ENCODE assay signal across 13 cellular contexts in genomic region chr6:57261896-57262295, GRCh38. TPM values are rescaled to one million over a fixed set of nuclear protein-coding genes. Genes with fewer than 3 reads are reported as not detected.
DNase-seq lines count a peak whose midpoint lies in the region; TF ChIP-seq lines count a peak whose summit lies in the region.
"Had no signal": no experiment of that assay in that cellular context is flagged by ENCODE, and none has a peak within 500 bp of the region (broad histone marks: within the 10 kb centered on the region; RNA-seq: fewer than 3 reads in every experiment).

No MANE protein-coding gene starts in this region.

- H3K9me3 Mint-ChIP-seq in endodermal cell, result no peaks in the 10 kb centered on the region
- H3K9me3 Mint-ChIP-seq: activated naive CD8-positive, alpha-beta T cell treated with anti-CD3 and anti-CD28 coated beads for 36 hours; naive thymus-derived CD4-positive, alpha-beta T cell had no signal

- H3K4me3 ChIP-seq in GM23248, result peak overlapping the region; percentile 29; the same call in 1 of the 2 replicates
- H3K4me3 ChIP-seq in choroid plexus epithelial cell (ENCODE audit: low read depth, low read length), result no peak overlapping the region
- no peak overlapping the region for H3K4me3 ChIP-seq in stomach
- H3K4me3 ChIP-seq in endodermal cell (ENCODE audit: low read length), result no peak overlapping the region

- H3K27ac ChIP-seq in GM23248, result peak overlapping the region; percentile 95
- H3K27ac ChIP-seq in stomach, result peak overlapping the region in 4 of 5 donors; percentile 71 to 84 (median 78)
- no peak overlapping the region for H3K27ac ChIP-seq in endodermal cell (ENCODE audit: low read depth, low read length)

- no peaks in the 10 kb centered on the region for H3K36me3 Mint-ChIP-seq in endodermal cell (ENCODE audit: low read depth)
- H3K36me3 Mint-ChIP-seq: activated naive CD8-positive, alpha-beta T cell treated with anti-CD3 and anti-CD28 coated beads for 36 hours; naive thymus-derived CD4-positive, alpha-beta T cell had no signal

- no peak overlapping the region for H3K4me3 Mint-ChIP-seq in endodermal cell
- H3K4me3 Mint-ChIP-seq: activated naive CD8-positive, alpha-beta T cell treated with anti-CD3 and anti-CD28 coated beads for 36 hours; naive thymus-derived CD4-positive, alpha-beta T cell had no signal

- H3K9me3 ChIP-seq in GM23248 (ENCODE audit: low read depth) (no peaks in the 10 kb centered on the region), stomach (no peaks in the 10 kb centered on the region), endodermal cell (ENCODE audit: control insufficient read depth, low read length) (no peaks in the 10 kb centered on the region)

- H3K27me3 ChIP-seq in GM23248 (replicated peaks; ENCODE audit: insufficient read depth) (no peaks in the 10 kb centered on the region), stomach (no peaks in the 10 kb centered on the region), endodermal cell (ENCODE audit: control insufficient read depth, insufficient read depth, low read length, poor library complexity, severe bottlenecking) (no peaks in the 10 kb centered on the region)

- H3K36me3 ChIP-seq in GM23248 (ENCODE audit: low read depth) (no peaks in the 10 kb centered on the region), stomach (no peaks in the 10 kb centered on the region), endodermal cell (ENCODE audit: control insufficient read depth, insufficient read depth, low read length) (no peaks in the 10 kb centered on the region)

- WGBS in GM23248 (ENCODE audit: low coverage in 1 of 2, low lambda C conversion rate in 2 of 2, missing lambda C conversion rate in 2 of 2), 2 experiments, result 25 to 39% methylated on average over 2 of the region's 2 CpGs
- 51 to 75% (median 65%) methylated on average over 2 of the region's 2 CpGs for WGBS in stomach, 5 donors
- WGBS in endodermal cell (ENCODE audit: insufficient coverage in 1 of 2, insufficient read length in 1 of 2), 2 experiments, result 98 to 100% methylated on average over 2 of the region's 2 CpGs

- peaks cover 4% of the 10 kb centered on the region for H3K27me3 Mint-ChIP-seq in endodermal cell (ENCODE audit: insufficient read depth)
- H3K27me3 Mint-ChIP-seq: activated naive CD8-positive, alpha-beta T cell treated with anti-CD3 and anti-CD28 coated beads for 36 hours had no signal

- peaks cover 76% of the 10 kb centered on the region for H3K4me1 ChIP-seq in GM23248 (ENCODE audit: insufficient read depth)
- H3K4me1 ChIP-seq in stomach, result peaks cover 0 to 27% (median 11%) of the 10 kb centered on the region in 4 donors
- H3K4me1 ChIP-seq in endodermal cell (ENCODE audit: control insufficient read depth, insufficient read depth, low read length), result no peaks in the 10 kb centered on the region

- no peaks in the 10 kb centered on the region for H4K20me1 ChIP-seq in GM23248 (ENCODE audit: insufficient read depth)

- peak overlapping the region; percentile 47 for H3K9ac ChIP-seq in GM23248
- H3K9ac ChIP-seq in endodermal cell (ENCODE audit: extremely low read depth, low read length, poor library complexity, severe bottlenecking), result no peak overlapping the region

- TF ChIP-seq EP300 in stomach (IDR thresholded peaks at IDR 0.05), result no peak

- no peak overlapping the region for H3K27ac Mint-ChIP-seq in endodermal cell
- H3K27ac Mint-ChIP-seq: activated naive CD8-positive, alpha-beta T cell treated with anti-CD3 and anti-CD28 coated beads for 36 hours; naive thymus-derived CD4-positive, alpha-beta T cell had no signal

- DNase-seq in GM23248 (peak; percentile 39), choroid plexus epithelial cell (ENCODE audit: low read depth) (peak; percentile 26), iris pigment epithelial cell (ENCODE audit: low read depth) (peak; percentile 39), stomach (no peak), endodermal cell (no peak), kidney tubule cell (ENCODE audit: low spot score) (no peak), NCI-H526 (lab: John Stamatoyannopoulos, UW) (no peak), NOMO-1 treated with dmso at 0.1 percent for 144 hours (lab: John Stamatoyannopoulos, UW; ENCODE audit: unreplicated experiment) (no peak)
- DNase-seq: activated naive CD8-positive, alpha-beta T cell treated with anti-CD3 and anti-CD28 coated beads for 36 hours; naive thymus-derived CD4-positive, alpha-beta T cell; NCI-H146; NCI-H524; stimulated activated naive CD8-positive, alpha-beta T cell treated with anti-CD3 and anti-CD28 coated beads, Interleukin-15, Interleukin-2, amounts not matched to agents 100 U/mL and 50 U/mL, for 24 hours had no signal

- TF ChIP-seq CTCF in choroid plexus epithelial cell (conservative IDR thresholded peaks at IDR 0.05; ENCODE audit: low read depth, low read length), result no peak
- no peak for TF ChIP-seq CTCF in stomach (IDR thresholded peaks at IDR 0.05)
- no peak for TF ChIP-seq CTCF in endodermal cell (conservative IDR thresholded peaks at IDR 0.05)

- peaks cover 93% of the 10 kb centered on the region for H3F3A ChIP-seq in GM23248 (ENCODE audit: insufficient read depth)

- peak overlapping the region; percentile 76 for H3K4me2 ChIP-seq in GM23248 (ENCODE audit: unreplicated experiment)

- intact Hi-C loops in stomach (cut with DNase I; ENCODE audit: low total_unique reads), result no loop called here

- H3K79me2 ChIP-seq in GM23248 (ENCODE audit: insufficient read depth), result 0 out of 2 replicates have a peak, but pooled peaks cover 7% of the 10 kb centered on the region

- H3K4me1 Mint-ChIP-seq in endodermal cell, result peaks cover 3% of the 10 kb centered on the region
- H3K4me1 Mint-ChIP-seq: naive thymus-derived CD4-positive, alpha-beta T cell had no signal

- H3K9me2 ChIP-seq in GM23248 (ENCODE audit: insufficient read depth), result no peaks in the 10 kb centered on the region

- H2AFZ ChIP-seq in GM23248, result no peak overlapping the region

- no peak for TF ChIP-seq POLR2A in stomach (IDR thresholded peaks at IDR 0.05)

- in situ Hi-C loops in GM23248 (cut with MboI), result no loop called here

RNA-seq across cellular contexts. Expression of gene RAB23, which starts 39.8 kb away (rescaled TPM):
- 78.6 and 81.7 TPM in 2 replicates for total RNA-seq in GM23248 (2014; rRNA removed; shearing (Covaris generic))
- polyA plus RNA-seq in GM23248 (2016; fragmentation: Nextera tagmentation; extraction: Ambion mirVana) (46.9 and 49.1 TPM in 2 replicates), stomach (10 to 100 TPM in 2 of 3 donors, 1 to 10 TPM in 1; 5.5 to 11.3 (median 10.5) TPM)
- total RNA-seq in stomach (10 to 100 TPM; 11.1 to 51.3 (median 23.8) TPM), endodermal cell (10 to 100 TPM; 21.0 to 29.8 TPM)
- 22.2 TPM for polyA plus RNA-seq in endodermal cell (2013, experiment 1 of 2)
- polyA plus RNA-seq in endodermal cell (2013, experiment 2 of 2), result 21.1 TPM

RNA-seq across cellular contexts. Expression of gene PRIM2, which starts 55.5 kb away (rescaled TPM):
- 51.2 and 61.3 TPM in 2 replicates for total RNA-seq in GM23248 (2014; rRNA removed; shearing (Covaris generic))
- polyA plus RNA-seq in GM23248 (2016; fragmentation: Nextera tagmentation; extraction: Ambion mirVana) (27.9 and 30.6 TPM in 2 replicates), stomach (1 to 10 TPM; 4.9 to 5.9 (median 5.5) TPM)
- total RNA-seq in stomach (100 to 1,000 TPM in 1 of 5 donors, 10 to 100 TPM in 3, not detected in 1; 14.6 to 126 (median 18.6) TPM), endodermal cell (10 to 100 TPM; 30.9 to 43.1 TPM)
- 19.7 TPM for polyA plus RNA-seq in endodermal cell (2013, experiment 1 of 2)
- polyA plus RNA-seq in endodermal cell (2013, experiment 2 of 2), result 19.6 TPM

Comparison
In these comparisons a context has a peak if more than half of its experiments do, and no peak if none do; other contexts are left out.
1. DNase-seq: peak in GM23248 (single experiment), choroid plexus epithelial cell (single experiment) and iris pigment epithelial cell (single experiment); none in stomach (single experiment), endodermal cell (single experiment), kidney tubule cell (single experiment), NCI-H526 (0 of 2) and NOMO-1 treated with dmso at 0.1 percent for 144 hours (single experiment).